ENCODE assay signal across 1 cellular context in the genomic region with DNA sequence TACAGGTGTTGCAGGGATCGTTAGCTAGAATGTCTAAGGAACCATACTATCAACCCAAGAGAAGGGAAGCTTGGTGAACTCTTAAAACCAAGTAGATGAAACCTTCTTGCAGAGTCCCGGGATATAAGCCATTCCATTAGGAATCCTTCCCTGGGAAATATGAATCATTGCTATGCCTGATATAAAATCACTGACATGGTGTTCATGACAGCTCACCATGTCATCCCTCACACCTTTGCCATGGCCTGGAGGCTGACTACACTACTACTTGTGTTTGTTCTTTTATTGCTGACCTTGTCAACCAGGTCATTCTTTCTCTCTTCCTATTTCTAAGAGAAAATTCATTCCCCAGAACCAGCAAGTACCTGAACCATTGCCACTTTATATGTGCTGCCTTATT.
TF ChIP-seq lines count a peak whose summit lies in the region.

No MANE protein-coding gene starts in this region.

TF ChIP-seq in endothelial cell of umbilical vein, 7 proteins besides CTCF, POLR2A, EP300 and RAD21 (continued from another document):
- TF ChIP-seq MYC (IDR thresholded peaks at IDR 0.05; ENCODE audit: low read depth, low read length), result no peak
- no peak for TF ChIP-seq POLR2AphosphoS5 (IDR thresholded peaks at IDR 0.05; ENCODE audit: insufficient read depth, low read depth, low read length)
